Comparison of ENCODE assay signal across 1 cellular context in genomic region chr16:4425378-4426020, GRCh38.
A peak's percentile ranks its signal among the peaks of the same experiment; 100 is the strongest.
TF ChIP-seq lines count a peak whose summit lies in the region.

Gene DNAJA3, plus strand, starts transcription at chr16:4425868. Its CDS starts 14 bp downstream, at chr16:4425882.

TF ChIP-seq in HCT116, 20 proteins besides CTCF, POLR2A, EP300 and RAD21 (continued from another document):
- TF ChIP-seq ELF1 (IDR thresholded peaks at IDR 0.05; ENCODE audit: borderline replicate concordance, low read depth): peak; percentile 96; the same call in 1 of the 2 replicates
- peak; percentile 93 for TF ChIP-seq POLR2AphosphoS5 (IDR thresholded peaks at IDR 0.05; ENCODE audit: low read depth, low read length)
- TF ChIP-seq YY1 (IDR thresholded peaks at IDR 0.05; ENCODE audit: extremely low read depth, insufficient replicate concordance, low read depth, low read length): peak; percentile 97
- peak; percentile 93 for TF ChIP-seq MAX (IDR thresholded peaks at IDR 0.05)
- TF ChIP-seq ZFX (IDR thresholded peaks at IDR 0.05): no peak
- peak; percentile 39; the same call in 1 of the 2 replicates for TF ChIP-seq SP1 (IDR thresholded peaks at IDR 0.05; ENCODE audit: low read depth)
- no peak; the same call in 1 of the 2 replicates for TF ChIP-seq SRF (IDR thresholded peaks at IDR 0.05; ENCODE audit: low read depth)
- no peak for TF ChIP-seq TCF7L2 (IDR thresholded peaks at IDR 0.05; ENCODE audit: borderline replicate concordance, extremely low read depth, insufficient read depth, insufficient read length)
- peak; percentile 83 for TF ChIP-seq SIN3A (IDR thresholded peaks at IDR 0.05; ENCODE audit: low read depth)
- no peak for TF ChIP-seq REST (IDR thresholded peaks at IDR 0.05; ENCODE audit: low read depth)
